In the genomic region with DNA sequence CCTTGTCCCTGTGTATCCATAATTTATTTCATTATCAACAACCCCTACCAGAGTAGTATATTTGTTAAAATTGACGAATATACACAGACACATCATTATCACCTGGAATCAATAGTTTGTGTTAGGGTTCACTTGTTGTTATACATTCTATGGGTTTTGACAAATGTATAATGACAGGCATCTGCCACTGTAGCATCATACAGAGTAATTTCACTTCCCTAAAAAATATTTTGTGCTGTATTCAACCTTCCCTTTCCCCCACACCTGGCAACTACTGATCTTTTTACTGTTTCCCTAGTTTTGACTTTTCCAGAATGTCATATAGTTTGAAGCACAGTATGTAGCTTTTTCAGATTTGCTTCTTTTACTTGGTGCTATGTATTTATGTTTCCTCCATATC, we compare ENCODE assay signal across 24 cellular contexts.
DNase-seq lines count a peak whose midpoint lies in the region; ATAC-seq and TF ChIP-seq lines count a peak whose summit lies in the region.
"Had no signal": no experiment of that assay in that cellular context is flagged by ENCODE, and none has a peak within 500 bp of the region (broad histone marks: within the 10 kb centered on the region; RNA-seq: fewer than 3 reads in every experiment).

No MANE protein-coding gene starts in this region.

- ATAC-seq in GM18909 (IDR thresholded peaks at IDR 0.05; ENCODE audit: poor library complexity, unreplicated experiment) (peak; percentile 72), HG02610 (IDR thresholded peaks at IDR 0.05; ENCODE audit: unreplicated experiment) (peak; percentile 51), HG03159 (IDR thresholded peaks at IDR 0.05; ENCODE audit: unreplicated experiment) (peak; percentile 89), activated B cell treated with CpG ODN at 0.5 μM for 24 hours (ENCODE audit: low read depth) (peak; percentile 71)
- ATAC-seq: Panc1, right cardiac atrium, T-cell, upper lobe of right lung had no signal

- H3K36me3 Mint-ChIP-seq in activated B cell treated with CpG ODN at 0.5 μM for 24 hours (ENCODE audit: low read depth) (no peaks in the 10 kb centered on the region), type B pancreatic cell (no peaks in the 10 kb centered on the region)
- H3K36me3 Mint-ChIP-seq: brain, T-cell had no signal

- H3K4me3 Mint-ChIP-seq in activated B cell treated with CpG ODN at 0.5 μM for 24 hours (no peak overlapping the region), type B pancreatic cell (no peak overlapping the region)
- H3K4me3 Mint-ChIP-seq: brain, nephron, T-cell had no signal

- intact Hi-C loops in activated B cell treated with CpG ODN at 0.5 μM for 24 hours (cut with micrococcal nuclease) (loop anchor here (2.0 kb wide), 1 partner anchor 133 kb away; no protein-coding TSS in a partner anchor), uterus (cut with DNase I; ENCODE audit: low total_unique reads) (no loop called here)

- no peaks in the 10 kb centered on the region for H3K9me3 Mint-ChIP-seq in activated B cell treated with CpG ODN at 0.5 μM for 24 hours
- H3K9me3 Mint-ChIP-seq in type B pancreatic cell = no peaks in the 10 kb centered on the region
- H3K9me3 Mint-ChIP-seq: nephron had no signal

- no peak overlapping the region for H3K27ac ChIP-seq in uterus
- H3K27ac ChIP-seq: BLaER1, dorsolateral prefrontal cortex, esophagus squamous epithelium, hepatocyte, upper lobe of right lung had no signal

- POLR2A ChIA-PET in activated B cell treated with CpG ODN at 0.5 μM for 24 hours (lab: Charles Lee) = no interaction called here

- TF ChIP-seq POLR2A in uterus (IDR thresholded peaks at IDR 0.05) = no peak

- H3K27ac Mint-ChIP-seq in activated B cell treated with CpG ODN at 0.5 μM for 24 hours = no peak overlapping the region
- H3K27ac Mint-ChIP-seq in type B pancreatic cell = no peak overlapping the region
- H3K27ac Mint-ChIP-seq: brain, nephron, T-cell had no signal

- CTCF ChIA-PET in activated B cell treated with CpG ODN at 0.5 μM for 24 hours (lab: Charles Lee) = no interaction called here

- TF ChIP-seq CTCF in activated B cell treated with CpG ODN at 0.5 μM for 24 hours (IDR thresholded peaks at IDR 0.05) (no peak), type B pancreatic cell (conservative IDR thresholded peaks at IDR 0.05) (no peak), uterus (IDR thresholded peaks at IDR 0.05) (no peak)

- DNase-seq in activated B cell treated with CpG ODN at 0.5 μM for 24 hours = no peak
- no peak for DNase-seq in AG20443 (ENCODE audit: low spot score)
- DNase-seq in NCI-H1694 (lab: John Stamatoyannopoulos, UW) = no peak
- no peak for DNase-seq in type B pancreatic cell (ENCODE audit: extremely low spot score, unreplicated experiment)
- no peak for DNase-seq in uterus
- DNase-seq: activated CD4-positive, CD25-positive, alpha-beta regulatory T cell; activated naive CD4-positive, alpha-beta T cell treated with Interleukin-2 at 50 U/mL for 16 hours; DMS79; dorsolateral prefrontal cortex; esophagus squamous epithelium; NCI-H1105 treated with DMSO at 0.1 percent for 48 hours; NCI-H446 treated with DMSO at 0.1 percent for 48 hours; right cardiac atrium; stimulated activated CD4-positive, alpha-beta T cell treated with anti-CD3 and anti-CD28 coated beads, Interleukin-2, amount 100 ng/mL, for 24 hours; T-cell; upper lobe of right lung had no signal

- no peaks in the 10 kb centered on the region for H3K27me3 Mint-ChIP-seq in activated B cell treated with CpG ODN at 0.5 μM for 24 hours
- no peaks in the 10 kb centered on the region for H3K27me3 Mint-ChIP-seq in type B pancreatic cell
- H3K27me3 Mint-ChIP-seq: brain, T-cell had no signal

- H3K36me3 ChIP-seq in uterus = no peaks in the 10 kb centered on the region
- H3K36me3 ChIP-seq: BLaER1, esophagus squamous epithelium, upper lobe of right lung had no signal

- no peaks in the 10 kb centered on the region for H3K9me3 ChIP-seq in uterus
- H3K9me3 ChIP-seq: BLaER1, esophagus squamous epithelium, upper lobe of right lung had no signal

- H3K4me1 Mint-ChIP-seq in activated B cell treated with CpG ODN at 0.5 μM for 24 hours (peaks cover 21% of the 10 kb centered on the region), type B pancreatic cell (ENCODE audit: unreplicated experiment) (no peaks in the 10 kb centered on the region)
- H3K4me1 Mint-ChIP-seq: brain, nephron, T-cell had no signal

- no peak overlapping the region for H3K4me3 ChIP-seq in uterus
- H3K4me3 ChIP-seq: BLaER1, dorsolateral prefrontal cortex, esophagus squamous epithelium, hepatocyte, upper lobe of right lung had no signal

- no peaks in the 10 kb centered on the region for H3K27me3 ChIP-seq in uterus
- H3K27me3 ChIP-seq: BLaER1, dorsolateral prefrontal cortex, esophagus squamous epithelium, hepatocyte, upper lobe of right lung had no signal

- H3K4me1 ChIP-seq in uterus = no peaks in the 10 kb centered on the region
- H3K4me1 ChIP-seq: esophagus squamous epithelium, upper lobe of right lung had no signal
